In the genomic region with DNA sequence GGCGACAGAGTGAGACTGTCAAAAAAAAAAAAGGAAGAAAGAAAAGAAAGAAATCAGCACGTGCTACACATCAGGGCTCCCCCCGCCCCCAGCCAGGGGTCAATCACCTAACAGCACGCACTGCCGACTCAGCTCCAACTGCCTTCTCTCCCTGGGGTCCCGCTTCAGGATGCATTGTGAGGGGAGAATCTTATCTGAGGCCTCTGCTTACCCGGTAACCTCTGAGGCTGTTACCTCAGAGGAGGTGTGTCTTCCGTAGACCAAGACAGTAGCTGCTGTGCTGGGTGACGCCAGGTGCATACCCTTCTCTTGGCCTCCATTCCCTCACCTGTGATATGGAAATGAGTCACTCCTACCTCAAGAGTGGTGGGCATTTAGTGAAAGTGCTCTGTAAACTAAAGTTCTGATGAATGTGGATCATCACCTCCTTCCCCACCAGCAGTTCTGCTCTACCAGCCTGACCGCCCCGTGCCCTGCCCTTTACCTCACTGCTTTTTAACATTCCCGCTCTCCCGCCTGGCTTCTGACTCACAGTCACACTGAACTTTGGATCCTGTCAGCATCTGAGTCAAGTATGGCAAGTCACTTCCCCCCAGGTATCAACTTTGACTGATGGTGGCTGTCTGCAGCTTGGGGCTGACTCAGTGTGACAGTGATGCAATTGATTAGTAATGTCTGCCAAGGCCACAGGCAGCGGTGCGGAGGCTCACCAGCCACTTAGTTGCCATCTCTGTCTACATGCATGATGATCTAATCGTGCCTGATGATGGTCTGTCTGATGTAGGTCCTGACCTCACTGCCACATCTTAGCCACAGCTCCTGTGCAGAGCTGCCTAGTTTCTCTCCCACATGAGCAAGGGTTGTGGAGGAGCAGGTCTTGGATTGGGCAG, we compare ENCODE assay signal across 1 cellular context.
TF ChIP-seq lines count a peak whose summit lies in the region.

No MANE protein-coding gene starts in this region.

TF ChIP-seq in H1, 55 proteins besides CTCF, POLR2A, EP300 and RAD21 (continued from another document):
- TF ChIP-seq BCL11A (IDR thresholded peaks at IDR 0.05; ENCODE audit: low read depth in 2 of 2, low read length in 2 of 2) (no peak), POLR2AphosphoS5 (IDR thresholded peaks at IDR 0.05; ENCODE audit: low read depth, low read length) (no peak), SIRT6 (IDR thresholded peaks at IDR 0.05; ENCODE audit: low read length) (no peak), KDM5A (IDR thresholded peaks at IDR 0.05; ENCODE audit: low read length) (no peak), NANOG (IDR thresholded peaks at IDR 0.05; ENCODE audit: insufficient read depth, low read depth, low read length, poor library complexity, severe bottlenecking) (no peak), KDM1A (IDR thresholded peaks at IDR 0.05; ENCODE audit: borderline replicate concordance, low read length) (no peak), CHD2 (IDR thresholded peaks at IDR 0.05; ENCODE audit: low read length) (no peak), BRCA1 (IDR thresholded peaks at IDR 0.05; ENCODE audit: low read depth, low read length) (no peak), RXRA (IDR thresholded peaks at IDR 0.05; ENCODE audit: insufficient read depth, low read depth, low read length) (no peak), CTBP2 (IDR thresholded peaks at IDR 0.05; ENCODE audit: borderline replicate concordance, insufficient read depth, insufficient read length, low read length) (no peak), SUZ12 (IDR thresholded peaks at IDR 0.05; ENCODE audit: low read length) (no peak), GABPA (IDR thresholded peaks at IDR 0.05; ENCODE audit: borderline replicate concordance, insufficient read depth, low read length) (no peak)
- TF ChIP-seq, protein P1, sequence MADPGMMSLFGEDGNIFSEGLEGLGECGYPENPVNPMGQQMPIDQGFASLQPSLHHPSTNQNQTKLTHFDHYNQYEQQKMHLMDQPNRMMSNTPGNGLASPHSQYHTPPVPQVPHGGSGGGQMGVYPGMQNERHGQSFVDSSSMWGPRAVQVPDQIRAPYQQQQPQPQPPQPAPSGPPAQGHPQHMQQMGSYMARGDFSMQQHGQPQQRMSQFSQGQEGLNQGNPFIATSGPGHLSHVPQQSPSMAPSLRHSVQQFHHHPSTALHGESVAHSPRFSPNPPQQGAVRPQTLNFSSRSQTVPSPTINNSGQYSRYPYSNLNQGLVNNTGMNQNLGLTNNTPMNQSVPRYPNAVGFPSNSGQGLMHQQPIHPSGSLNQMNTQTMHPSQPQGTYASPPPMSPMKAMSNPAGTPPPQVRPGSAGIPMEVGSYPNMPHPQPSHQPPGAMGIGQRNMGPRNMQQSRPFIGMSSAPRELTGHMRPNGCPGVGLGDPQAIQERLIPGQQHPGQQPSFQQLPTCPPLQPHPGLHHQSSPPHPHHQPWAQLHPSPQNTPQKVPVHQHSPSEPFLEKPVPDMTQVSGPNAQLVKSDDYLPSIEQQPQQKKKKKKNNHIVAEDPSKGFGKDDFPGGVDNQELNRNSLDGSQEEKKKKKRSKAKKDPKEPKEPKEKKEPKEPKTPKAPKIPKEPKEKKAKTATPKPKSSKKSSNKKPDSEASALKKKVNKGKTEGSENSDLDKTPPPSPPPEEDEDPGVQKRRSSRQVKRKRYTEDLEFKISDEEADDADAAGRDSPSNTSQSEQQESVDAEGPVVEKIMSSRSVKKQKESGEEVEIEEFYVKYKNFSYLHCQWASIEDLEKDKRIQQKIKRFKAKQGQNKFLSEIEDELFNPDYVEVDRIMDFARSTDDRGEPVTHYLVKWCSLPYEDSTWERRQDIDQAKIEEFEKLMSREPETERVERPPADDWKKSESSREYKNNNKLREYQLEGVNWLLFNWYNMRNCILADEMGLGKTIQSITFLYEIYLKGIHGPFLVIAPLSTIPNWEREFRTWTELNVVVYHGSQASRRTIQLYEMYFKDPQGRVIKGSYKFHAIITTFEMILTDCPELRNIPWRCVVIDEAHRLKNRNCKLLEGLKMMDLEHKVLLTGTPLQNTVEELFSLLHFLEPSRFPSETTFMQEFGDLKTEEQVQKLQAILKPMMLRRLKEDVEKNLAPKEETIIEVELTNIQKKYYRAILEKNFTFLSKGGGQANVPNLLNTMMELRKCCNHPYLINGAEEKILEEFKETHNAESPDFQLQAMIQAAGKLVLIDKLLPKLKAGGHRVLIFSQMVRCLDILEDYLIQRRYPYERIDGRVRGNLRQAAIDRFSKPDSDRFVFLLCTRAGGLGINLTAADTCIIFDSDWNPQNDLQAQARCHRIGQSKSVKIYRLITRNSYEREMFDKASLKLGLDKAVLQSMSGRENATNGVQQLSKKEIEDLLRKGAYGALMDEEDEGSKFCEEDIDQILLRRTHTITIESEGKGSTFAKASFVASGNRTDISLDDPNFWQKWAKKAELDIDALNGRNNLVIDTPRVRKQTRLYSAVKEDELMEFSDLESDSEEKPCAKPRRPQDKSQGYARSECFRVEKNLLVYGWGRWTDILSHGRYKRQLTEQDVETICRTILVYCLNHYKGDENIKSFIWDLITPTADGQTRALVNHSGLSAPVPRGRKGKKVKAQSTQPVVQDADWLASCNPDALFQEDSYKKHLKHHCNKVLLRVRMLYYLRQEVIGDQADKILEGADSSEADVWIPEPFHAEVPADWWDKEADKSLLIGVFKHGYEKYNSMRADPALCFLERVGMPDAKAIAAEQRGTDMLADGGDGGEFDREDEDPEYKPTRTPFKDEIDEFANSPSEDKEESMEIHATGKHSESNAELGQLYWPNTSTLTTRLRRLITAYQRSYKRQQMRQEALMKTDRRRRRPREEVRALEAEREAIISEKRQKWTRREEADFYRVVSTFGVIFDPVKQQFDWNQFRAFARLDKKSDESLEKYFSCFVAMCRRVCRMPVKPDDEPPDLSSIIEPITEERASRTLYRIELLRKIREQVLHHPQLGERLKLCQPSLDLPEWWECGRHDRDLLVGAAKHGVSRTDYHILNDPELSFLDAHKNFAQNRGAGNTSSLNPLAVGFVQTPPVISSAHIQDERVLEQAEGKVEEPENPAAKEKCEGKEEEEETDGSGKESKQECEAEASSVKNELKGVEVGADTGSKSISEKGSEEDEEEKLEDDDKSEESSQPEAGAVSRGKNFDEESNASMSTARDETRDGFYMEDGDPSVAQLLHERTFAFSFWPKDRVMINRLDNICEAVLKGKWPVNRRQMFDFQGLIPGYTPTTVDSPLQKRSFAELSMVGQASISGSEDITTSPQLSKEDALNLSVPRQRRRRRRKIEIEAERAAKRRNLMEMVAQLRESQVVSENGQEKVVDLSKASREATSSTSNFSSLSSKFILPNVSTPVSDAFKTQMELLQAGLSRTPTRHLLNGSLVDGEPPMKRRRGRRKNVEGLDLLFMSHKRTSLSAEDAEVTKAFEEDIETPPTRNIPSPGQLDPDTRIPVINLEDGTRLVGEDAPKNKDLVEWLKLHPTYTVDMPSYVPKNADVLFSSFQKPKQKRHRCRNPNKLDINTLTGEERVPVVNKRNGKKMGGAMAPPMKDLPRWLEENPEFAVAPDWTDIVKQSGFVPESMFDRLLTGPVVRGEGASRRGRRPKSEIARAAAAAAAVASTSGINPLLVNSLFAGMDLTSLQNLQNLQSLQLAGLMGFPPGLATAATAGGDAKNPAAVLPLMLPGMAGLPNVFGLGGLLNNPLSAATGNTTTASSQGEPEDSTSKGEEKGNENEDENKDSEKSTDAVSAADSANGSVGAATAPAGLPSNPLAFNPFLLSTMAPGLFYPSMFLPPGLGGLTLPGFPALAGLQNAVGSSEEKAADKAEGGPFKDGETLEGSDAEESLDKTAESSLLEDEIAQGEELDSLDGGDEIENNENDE (IDR thresholded peaks at IDR 0.05; ENCODE audit: insufficient replicate concordance, low read length) = no peak
